Comparison of ENCODE assay signal across 17 cellular contexts in genomic region chr6:130406935-130407532, GRCh38. TPM values are rescaled to one million over a fixed set of nuclear protein-coding genes. Genes with fewer than 3 reads are reported as not detected.
DNase-seq lines count a peak whose midpoint lies in the region; FAIRE-seq and TF ChIP-seq lines count a peak whose summit lies in the region.
"Had no signal": no experiment of that assay in that cellular context is flagged by ENCODE, and none has a peak within 500 bp of the region (broad histone marks: within the 10 kb centered on the region; RNA-seq: fewer than 3 reads in every experiment).

No MANE protein-coding gene starts in this region.

- peaks cover 3% of the 10 kb centered on the region; the same call in 1 of the 2 replicates for H3K9me3 Mint-ChIP-seq in HFFc6
- H3K9me3 Mint-ChIP-seq: IgD-negative memory B cell had no signal

- no peak overlapping the region for H4K5ac ChIP-seq in H1 (ENCODE audit: insufficient read length, low read depth, low read length)
- H4K5ac ChIP-seq in mesendoderm (ENCODE audit: low read length): no peak overlapping the region

- peak overlapping the region; percentile 29 for H3K4me3 ChIP-seq in AG04449 (ENCODE audit: low read depth, low read length)
- no peak overlapping the region for H3K4me3 ChIP-seq in H1 (ENCODE audit: extremely low read depth in 1 of 4, insufficient read depth in 2 of 4, low read depth in 3 of 4, low read length in 4 of 4)
- no peak overlapping the region for H3K4me3 ChIP-seq in mesendoderm (ENCODE audit: low read length)

- 0 out of 4 replicates have a peak, but pooled peaks cover 0 to under 1% of the 10 kb centered on the region in 2 experiments for H3K9me3 ChIP-seq in H1 (ENCODE audit: insufficient read depth in 2 of 2, low read depth in 1 of 2, low read length in 1 of 2)
- H3K9me3 ChIP-seq: BE2C had no signal

- no peaks in the 10 kb centered on the region; the same call in none of the 2 replicates for H3K27me3 Mint-ChIP-seq in HFFc6 (ENCODE audit: insufficient read depth)
- H3K27me3 Mint-ChIP-seq: CD4-positive, alpha-beta memory T cell had no signal

- H3K23me2 ChIP-seq in H1 (ENCODE audit: low read depth, low read length): no peaks in the 10 kb centered on the region

- H3K4me2 ChIP-seq in H1 (ENCODE audit: insufficient read depth in 1 of 2, low read depth in 2 of 2, low read length in 2 of 2): peak overlapping the region in 1 of 2 experiments; percentile 40; a peak in 1 of 4 replicates
- no peak overlapping the region for H3K4me2 ChIP-seq in mesendoderm (ENCODE audit: low read length)

- H3K14ac ChIP-seq in H1 (ENCODE audit: insufficient read length): no peak overlapping the region

- H3K27ac ChIP-seq in H1 (ENCODE audit: low read depth, low read length): no peak overlapping the region
- H3K27ac ChIP-seq in mesendoderm (ENCODE audit: low read depth, low read length): no peak overlapping the region

- H3K4me1 ChIP-seq in H1 (replicated peaks in 1 of 4; ENCODE audit: control insufficient read depth in 3 of 4, insufficient read depth in 4 of 4, low read length in 3 of 4) (peaks cover 3 to 9% (median 5%) of the 10 kb centered on the region in 4 experiments; a peak in 4 of 7 replicates), mesendoderm (ENCODE audit: control insufficient read depth, low read depth, low read length) (no peaks in the 10 kb centered on the region)
- H3K4me1 ChIP-seq: BE2C had no signal

- H3K56ac ChIP-seq in H1 (replicated peaks; ENCODE audit: insufficient read length, low read depth, low read length) (no peak overlapping the region), mesendoderm (ENCODE audit: low read length) (no peak overlapping the region)

- H2BK5ac ChIP-seq in H1 (ENCODE audit: low read depth, low read length): no peak overlapping the region
- no peak overlapping the region for H2BK5ac ChIP-seq in mesendoderm (ENCODE audit: low read length)

- H2AK5ac ChIP-seq in H1 (ENCODE audit: low read depth, low read length): no peak overlapping the region
- H2AK5ac ChIP-seq in mesendoderm (ENCODE audit: low read length): no peak overlapping the region

- H2BK12ac ChIP-seq in H1 (ENCODE audit: low read depth, low read length): no peak overlapping the region

- TF ChIP-seq CTCF in AG04449 (IDR thresholded peaks at IDR 0.05; ENCODE audit: insufficient read depth, low read length, missing control alignments): no peak
- TF ChIP-seq CTCF in HFFc6 (IDR thresholded peaks at IDR 0.05): no peak
- TF ChIP-seq CTCF in H1 (IDR thresholded peaks at IDR 0.05; ENCODE audit: control extremely low read depth in 1 of 3, insufficient read depth in 1 of 3, low read depth in 1 of 3, low read length in 3 of 3): no peak

- no peaks in the 10 kb centered on the region; the same call in 1 of the 2 replicates for H3K79me1 ChIP-seq in H1 (ENCODE audit: low read depth, low read length)
- no peaks in the 10 kb centered on the region for H3K79me1 ChIP-seq in mesendoderm (ENCODE audit: low read length)

- H3K36me3 Mint-ChIP-seq in HFFc6 (ENCODE audit: low read depth): peaks cover 57% of the 10 kb centered on the region
- H3K36me3 Mint-ChIP-seq: IgD-negative memory B cell had no signal

- peak; percentile 23 for DNase-seq in AG04449 (ENCODE audit: low read depth, low spot score)
- DNase-seq in HFFc6: no peak
- no peak for DNase-seq in H1 (ENCODE audit: low read depth in 1 of 2, low spot score in 2 of 2)
- peak; percentile 26 for DNase-seq in mesendoderm
- no peak for DNase-seq in NCI-H1436 treated with DMSO at 0.1 percent for 48 hours (lab: John Stamatoyannopoulos, UW)
- DNase-seq in GM12892 (ENCODE audit: insufficient read length): no peak
- no peak for DNase-seq in SW480 (ENCODE audit: low spot score)
- no peak for DNase-seq in activated T-cell treated with anti-CD3 and anti-CD28 coated beads for 4 hours
- DNase-seq: BE2C; CD4-positive, alpha-beta memory T cell; DMS79 treated with DMSO at 0.1 percent for 48 hours; GDM1; GOT3; NCI-H2029; NCI-H524; SHP77 treated with DMSO at 0.1 percent for 48 hours had no signal

- H3K9ac ChIP-seq in H1 (replicated peaks in 1 of 4; ENCODE audit: extremely low read depth in 1 of 4, low read depth in 3 of 4, low read length in 3 of 4) (no peak overlapping the region), mesendoderm (ENCODE audit: low read length) (no peak overlapping the region)

- WGBS in H1 (ENCODE audit: extremely low coverage in 1 of 2, insufficient coverage in 1 of 2, insufficient read length in 1 of 2, insufficient replicate concordance in 2 of 2, low coverage in 1 of 2, low lambda C conversion rate in 2 of 2, missing lambda C conversion rate in 1 of 2), 2 experiments: 49% methylated on average over 4 of the region's 4 CpGs; no CpG with 5 or more reads in 1 of the 2 experiments
- no CpG with 5 or more reads among the region's 4 CpGs for WGBS in mesendoderm (ENCODE audit: extremely low coverage, insufficient coverage, low lambda C conversion rate)

- CTCF ChIA-PET in AG04449 (lab: Yijun Ruan, JAX): no interaction called here
- CTCF ChIA-PET in H1 (lab: Charles Lee; ENCODE audit: partially characterized antibody): interaction anchor here (1.3 kb wide), 2 partner anchors 14 to 291 kb away, joined by 4 to 5 read pairs; no protein-coding TSS in a partner anchor

- POLR2A ChIA-PET in AG04449 (lab: Yijun Ruan, JAX) (no interaction called here), H1 (lab: Charles Lee; ENCODE audit: partially characterized antibody) (no interaction called here)

- no peak overlapping the region for H2BK15ac ChIP-seq in H1 (ENCODE audit: low read length)
- no peak overlapping the region for H2BK15ac ChIP-seq in mesendoderm (replicated peaks; ENCODE audit: low read depth)

- no peaks in the 10 kb centered on the region for H4K20me1 ChIP-seq in H1 (replicated peaks in 1 of 2; ENCODE audit: control insufficient read depth in 1 of 2, insufficient read depth in 2 of 2, low read length in 2 of 2)

- peak overlapping the region; percentile 47 for H3K27ac Mint-ChIP-seq in HFFc6
- H3K27ac Mint-ChIP-seq: CD4-positive, alpha-beta memory T cell; IgD-negative memory B cell had no signal

- FAIRE-seq in H1 (lab: Jason Lieb, UNC) (no peak), GM12892 (lab: Jason Lieb, UNC) (no peak)

- H3K18ac ChIP-seq in H1 (ENCODE audit: extremely low read depth, low read length) (no peak overlapping the region), mesendoderm (ENCODE audit: low read length) (no peak overlapping the region)

- H3K79me2 ChIP-seq in H1 (ENCODE audit: control insufficient read depth in 1 of 2, insufficient read depth in 2 of 2, low read length in 2 of 2) (peaks cover 0 to 11% of the 10 kb centered on the region in 2 experiments; a peak in 2 of 4 replicates), mesendoderm (ENCODE audit: control insufficient read depth, insufficient read depth, low read length) (no peaks in the 10 kb centered on the region)

- H3K4me1 Mint-ChIP-seq in HFFc6 (ENCODE audit: low read depth): peaks cover 94% of the 10 kb centered on the region

- H3K36me3 ChIP-seq in H1 (ENCODE audit: control insufficient read depth in 2 of 4, insufficient read depth in 4 of 4, low read length in 3 of 4) (no peaks in the 10 kb centered on the region), mesendoderm (ENCODE audit: control insufficient read depth, insufficient read depth, low read length) (no peaks in the 10 kb centered on the region)
- H3K36me3 ChIP-seq: BE2C had no signal

- H3K27me3 ChIP-seq in H1 (replicated peaks in 1 of 4; ENCODE audit: control insufficient read depth in 3 of 4, extremely low read depth in 1 of 4, insufficient read depth in 3 of 4, low read length in 3 of 4) (no peaks in the 10 kb centered on the region), mesendoderm (ENCODE audit: insufficient read depth, low read length, poor library complexity) (no peaks in the 10 kb centered on the region)
- H3K27me3 ChIP-seq: BE2C had no signal

- no peak for TF ChIP-seq RAD21 in H1 (IDR thresholded peaks at IDR 0.05 in 1 of 2, conservative IDR thresholded peaks at IDR 0.05 in 1 of 2; ENCODE audit: low read depth in 2 of 2, low read length in 2 of 2)

- no peak overlapping the region for H2BK20ac ChIP-seq in H1 (ENCODE audit: low read length)

- H3K4me3 Mint-ChIP-seq in HFFc6: peak overlapping the region; percentile 69
- H3K4me3 Mint-ChIP-seq: CD4-positive, alpha-beta memory T cell had no signal

- H2BK120ac ChIP-seq in H1 (replicated peaks; ENCODE audit: low read depth, low read length) (no peak overlapping the region), mesendoderm (ENCODE audit: low read depth, low read length) (no peak overlapping the region)

- H2AFZ ChIP-seq in H1 (ENCODE audit: low read length): no peak overlapping the region

- no peak overlapping the region for H4K91ac ChIP-seq in H1 (replicated peaks; ENCODE audit: insufficient read length, low read length)

- no peak for TF ChIP-seq EP300 in H1 (IDR thresholded peaks at IDR 0.05; ENCODE audit: borderline replicate concordance in 1 of 2, low read depth in 2 of 2, low read length in 2 of 2)

- H3K4ac ChIP-seq in H1 (replicated peaks; ENCODE audit: insufficient read length, low read depth, low read length) (no peak overlapping the region), mesendoderm (ENCODE audit: low read depth, low read length) (no peak overlapping the region)

- TF ChIP-seq POLR2A in H1 (IDR thresholded peaks at IDR 0.05; ENCODE audit: control extremely low read depth in 1 of 2, low read depth in 2 of 2, low read length in 2 of 2) (no peak), GM12892 (IDR thresholded peaks at IDR 0.05; ENCODE audit: low read depth, low read length) (no peak)

- no peak overlapping the region for H4K8ac ChIP-seq in H1 (ENCODE audit: extremely low read depth, insufficient read depth, low read length)
- H4K8ac ChIP-seq in mesendoderm (ENCODE audit: low read depth, low read length): no peak overlapping the region

- H3K23ac ChIP-seq in H1 (ENCODE audit: insufficient read length) (no peak overlapping the region), mesendoderm (ENCODE audit: low read length) (no peak overlapping the region)

TF ChIP-seq in H1, 55 proteins besides CTCF, POLR2A, EP300 and RAD21:
- TF ChIP-seq CEBPB (IDR thresholded peaks at IDR 0.05; ENCODE audit: low read depth, low read length) (peak; percentile 81), SP2 (IDR thresholded peaks at IDR 0.05; ENCODE audit: low read length) (no peak)

RNA-seq across cellular contexts. Expression of gene TMEM200A, which starts 41.2 kb away (rescaled TPM):
- total RNA-seq in HFFc6 (2021; fragmentation: NEBNext Ultra II Directional; extraction: Animal tissue kit (Norgen Biotek cat#: 25700)): 100 to 1,000 TPM in 4 of 6 experiments, 10 to 100 TPM in 2; 78.0 to 131 (median 114) TPM
- 12.9 and 13.9 TPM in 2 replicates for total RNA-seq in H1 (2021; fragmentation: NEBNext Ultra II Directional; extraction: Animal tissue kit (Norgen Biotek cat#: 25700))
- polyA plus RNA-seq in H1 (2011; rRNA removed): 3.8 and 6.2 TPM in 2 replicates
- polyA plus RNA-seq in H1 (2011; cell fraction: cytosol; rRNA removed): 5.4 TPM
- polyA plus RNA-seq in H1 (2011; cell fraction: nucleus; rRNA removed): 3.7 TPM
- polyA plus RNA-seq in H1 (2012, experiment 1 of 2): 8.2 to 11.3 TPM (median 9.6 TPM) in 4 replicates
- polyA plus RNA-seq in H1 (2012, experiment 2 of 2): 1.9 TPM
- 14.7 TPM for polyA plus RNA-seq in H1 (2013, experiment 1 of 2)
- 17.1 TPM for polyA plus RNA-seq in H1 (2013, experiment 2 of 2)
- 8.6 and 10.5 TPM in 2 replicates for polyA minus RNA-seq in H1 (2011; rRNA and poly(A)+ RNA removed)
- polyA minus RNA-seq in H1 (2011; cell fraction: cytosol; rRNA and poly(A)+ RNA removed): 5.9 TPM
- 7.9 TPM for polyA minus RNA-seq in H1 (2011; cell fraction: nucleus; rRNA and poly(A)+ RNA removed)
- polyA plus RNA-seq in mesendoderm (2013, experiment 1 of 2): 7.8 TPM
- 7.8 TPM for polyA plus RNA-seq in mesendoderm (2013, experiment 2 of 2)
- 14.3 TPM for polyA plus RNA-seq in GM12892 (2012; ENCODE audit: missing spikeins)

Comparison
In these comparisons a context has a peak if more than half of its experiments do, and no peak if none do; other contexts are left out.
1. DNase-seq: peak in AG04449 (single experiment) and mesendoderm (single experiment); none in HFFc6 (single experiment), H1 (0 of 2), NCI-H1436 treated with DMSO at 0.1 percent for 48 hours (single experiment), GM12892 (single experiment), SW480 (single experiment) and activated T-cell treated with anti-CD3 and anti-CD28 coated beads for 4 hours (single experiment).